16 cellular contexts compared by ENCODE assay signal in the genomic region with DNA sequence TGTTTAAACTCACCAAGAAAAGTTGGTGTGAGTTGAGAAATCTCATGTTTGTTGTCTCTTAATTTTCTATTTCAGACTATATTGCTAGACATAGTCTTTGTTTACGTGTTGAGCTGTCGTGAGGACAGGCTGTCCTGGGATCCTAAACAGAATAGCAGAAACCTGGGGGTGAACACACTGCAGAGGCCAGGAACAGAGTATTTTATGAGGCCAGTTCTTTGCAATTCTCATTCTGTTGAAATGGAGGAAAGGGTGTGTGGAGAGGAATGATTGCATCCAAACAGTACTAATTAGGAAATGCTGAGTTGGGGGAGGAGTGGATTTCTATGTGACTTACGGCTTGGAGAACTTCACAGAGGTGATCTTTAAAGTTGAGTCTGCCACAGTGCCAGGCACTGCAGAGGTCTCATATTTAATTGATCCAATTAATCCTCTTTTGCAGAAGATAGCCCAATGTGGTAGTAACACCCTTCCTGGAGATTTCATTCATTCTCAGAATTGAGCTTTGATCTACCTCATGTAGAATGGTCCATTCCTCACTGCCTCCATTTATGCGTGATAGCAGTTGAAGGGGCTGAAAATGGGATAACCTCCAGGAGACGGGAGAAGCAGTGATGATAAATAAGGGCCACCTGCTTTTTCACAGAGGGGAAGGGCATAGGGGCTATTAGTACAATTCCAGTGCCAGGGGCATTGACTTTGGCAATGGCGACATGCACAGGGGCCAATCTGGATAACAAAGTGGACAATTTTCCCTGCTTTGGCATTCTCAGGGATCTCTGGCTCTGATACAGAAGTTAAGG.
DNase-seq lines count a peak whose midpoint lies in the region; ATAC-seq and TF ChIP-seq lines count a peak whose summit lies in the region.
"Had no signal": no experiment of that assay in that cellular context is flagged by ENCODE, and none has a peak within 500 bp of the region (broad histone marks: within the 10 kb centered on the region; RNA-seq: fewer than 3 reads in every experiment).

No MANE protein-coding gene starts in this region.

- H3K36me3 ChIP-seq in upper lobe of left lung: no peaks in the 10 kb centered on the region

- no peak for TF ChIP-seq EP300 in upper lobe of left lung (IDR thresholded peaks at IDR 0.05)

- CTCF ChIA-PET in activated naive CD4-positive, alpha-beta T cell treated with anti-CD3 and anti-CD28 coated beads, Interleukin-2, amount 10 ng/mL, durations not matched to agents 7 days and 5 days (lab: Charles Lee): interaction anchor here (1.3 to 2.1 kb wide), 6 partner anchors 11 to 141 kb away, joined by 3 to 10 read pairs (median 4); no protein-coding TSS in a partner anchor

- no peaks in the 10 kb centered on the region for H3K27me3 ChIP-seq in upper lobe of left lung

- no peak for TF ChIP-seq CTCF in upper lobe of left lung (IDR thresholded peaks at IDR 0.05)
- TF ChIP-seq CTCF in GM10266 (IDR thresholded peaks at IDR 0.05; ENCODE audit: control insufficient read depth, insufficient read depth, low read depth, missing control alignments): no peak

- no peak for DNase-seq in activated naive CD4-positive, alpha-beta T cell treated with anti-CD3 and anti-CD28 coated beads, Interleukin-2, amount 10 ng/mL, durations not matched to agents 7 days and 5 days
- DNase-seq in activated naive CD4-positive, alpha-beta T cell (lab: John Stamatoyannopoulos, UW): no peak
- DNase-seq in SKM-1 (lab: John Stamatoyannopoulos, UW; ENCODE audit: unreplicated experiment) (peak; percentile 58), upper lobe of left lung (no peak), GM10266 (ENCODE audit: extremely low spot score) (no peak)
- DNase-seq in effector memory CD8-positive, alpha-beta T cell: no peak
- DNase-seq: activated CD8-positive, alpha-beta memory T cell treated with anti-CD3 and anti-CD28 coated beads for 24 hours; cerebellar nuclear complex; foreskin melanocyte; left colon; NCI-H2029; stimulated activated CD4-positive, alpha-beta T cell treated with anti-CD3 and anti-CD28 coated beads, Interleukin-4, amount 100 ng/mL, for 1 hour had no signal

- peaks cover 70% of the 10 kb centered on the region for H3K4me1 Mint-ChIP-seq in activated naive CD4-positive, alpha-beta T cell treated with anti-CD3 and anti-CD28 coated beads, Interleukin-2, amount 10 ng/mL, durations not matched to agents 7 days and 5 days
- peaks cover 64 to 75% of the 10 kb centered on the region in 2 donors for H3K4me1 Mint-ChIP-seq in effector memory CD8-positive, alpha-beta T cell (ENCODE audit: low read depth in 2 of 2)

- H3K27me3 Mint-ChIP-seq in activated naive CD4-positive, alpha-beta T cell treated with anti-CD3 and anti-CD28 coated beads, Interleukin-2, amount 10 ng/mL, durations not matched to agents 7 days and 5 days: no peaks in the 10 kb centered on the region
- no peaks in the 10 kb centered on the region for H3K27me3 Mint-ChIP-seq in effector memory CD8-positive, alpha-beta T cell

- no peaks in the 10 kb centered on the region for H3K9me3 ChIP-seq in upper lobe of left lung

- ATAC-seq in effector memory CD8-positive, alpha-beta T cell (replicated peaks): no peak
- ATAC-seq in upper lobe of left lung (ENCODE audit: low FRiP score in 2 of 2) (no peak), GM21717 (IDR thresholded peaks at IDR 0.05; ENCODE audit: unreplicated experiment) (no peak), GM18858 (IDR thresholded peaks at IDR 0.05; ENCODE audit: unreplicated experiment) (no peak)
- ATAC-seq: left colon had no signal

- H3K27ac Mint-ChIP-seq in activated naive CD4-positive, alpha-beta T cell treated with anti-CD3 and anti-CD28 coated beads, Interleukin-2, amount 10 ng/mL, durations not matched to agents 7 days and 5 days: peak overlapping the region; percentile 90
- peak overlapping the region; percentile 91 to 94 for H3K27ac Mint-ChIP-seq in effector memory CD8-positive, alpha-beta T cell
- H3K27ac Mint-ChIP-seq: type B pancreatic cell had no signal

- H3K27ac ChIP-seq in upper lobe of left lung: peak overlapping the region; percentile 2 to 95 (median 15)
- H3K27ac ChIP-seq: parathyroid adenoma had no signal

- peaks cover 5% of the 10 kb centered on the region for H3K9me3 Mint-ChIP-seq in activated naive CD4-positive, alpha-beta T cell treated with anti-CD3 and anti-CD28 coated beads, Interleukin-2, amount 10 ng/mL, durations not matched to agents 7 days and 5 days
- H3K9me3 Mint-ChIP-seq in effector memory CD8-positive, alpha-beta T cell: no peaks in the 10 kb centered on the region

- TF ChIP-seq POLR2A in upper lobe of left lung (IDR thresholded peaks at IDR 0.05): peak in 1 of 4 donors; percentile 16

- H3K4me3 ChIP-seq in upper lobe of left lung: peak overlapping the region in 1 of 4 donors; percentile 6

- 73 to 78% methylated on average over 6 of the region's 6 CpGs for WGBS in upper lobe of left lung, 2 donors

- H3K4me1 ChIP-seq in upper lobe of left lung: peaks cover 20 to 62% (median 43%) of the 10 kb centered on the region in 4 donors
- H3K4me1 ChIP-seq: parathyroid adenoma had no signal

- peak overlapping the region; percentile 99 for H3K4me3 Mint-ChIP-seq in activated naive CD4-positive, alpha-beta T cell treated with anti-CD3 and anti-CD28 coated beads, Interleukin-2, amount 10 ng/mL, durations not matched to agents 7 days and 5 days
- peak overlapping the region; percentile 98 to 99 for H3K4me3 Mint-ChIP-seq in effector memory CD8-positive, alpha-beta T cell

- H3K36me3 Mint-ChIP-seq in activated naive CD4-positive, alpha-beta T cell treated with anti-CD3 and anti-CD28 coated beads, Interleukin-2, amount 10 ng/mL, durations not matched to agents 7 days and 5 days: peaks cover 58% of the 10 kb centered on the region
- peaks cover 16% of the 10 kb centered on the region for H3K36me3 Mint-ChIP-seq in effector memory CD8-positive, alpha-beta T cell (ENCODE audit: insufficient read depth)
- H3K36me3 Mint-ChIP-seq: type B pancreatic cell had no signal
